In the genomic region with DNA sequence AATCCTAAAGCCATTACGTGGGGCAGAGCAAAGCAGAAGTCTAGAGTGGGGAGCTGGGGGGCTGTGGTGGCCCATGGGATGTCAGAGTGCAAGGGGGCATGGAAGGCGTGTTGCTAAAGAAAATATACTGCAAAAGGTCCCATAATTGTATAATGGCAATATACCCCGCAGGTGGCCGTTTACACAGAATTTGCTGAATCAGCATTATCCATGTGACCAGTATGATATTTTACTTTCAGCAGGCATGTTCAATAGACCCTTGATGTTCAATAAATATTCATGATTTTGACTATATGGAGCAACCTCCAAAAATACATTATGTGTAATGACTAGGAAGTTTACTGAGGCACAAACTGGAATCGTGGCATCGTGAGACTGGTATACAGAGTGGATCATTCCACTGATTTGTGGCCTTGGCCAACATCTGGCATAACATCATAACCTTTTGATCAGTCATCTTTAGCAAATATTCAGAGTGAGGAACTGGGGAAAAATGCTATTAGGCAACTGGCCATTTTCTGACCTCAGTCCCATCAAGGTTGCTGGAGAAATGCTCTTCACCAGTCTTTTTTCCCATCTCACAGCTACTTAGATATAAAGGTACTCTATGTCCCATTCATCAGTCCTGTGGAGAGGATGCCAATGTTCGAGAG, we compare ENCODE assay signal across 23 cellular contexts. TPM values are rescaled to one million over a fixed set of nuclear protein-coding genes. Genes with fewer than 3 reads are reported as not detected.
DNase-seq lines count a peak whose midpoint lies in the region; ATAC-seq, FAIRE-seq and TF ChIP-seq lines count a peak whose summit lies in the region.
"Had no signal": no experiment of that assay in that cellular context is flagged by ENCODE, and none has a peak within 500 bp of the region (broad histone marks: within the 10 kb centered on the region; RNA-seq: fewer than 3 reads in every experiment).

No MANE protein-coding gene starts in this region.

- no peak overlapping the region for H3K14ac ChIP-seq in mesenchymal stem cell (ENCODE audit: low read length in 2 of 2)

- no peak overlapping the region for H2BK5ac ChIP-seq in mesenchymal stem cell (ENCODE audit: low read depth, low read length, poor library complexity, severe bottlenecking)

- H3K4me1 ChIP-seq in mesenchymal stem cell (ENCODE audit: control insufficient read depth, insufficient read depth, low read depth, low read length): peaks cover 3% of the 10 kb centered on the region
- H3K4me1 ChIP-seq in esophagus muscularis mucosa: peaks cover 0 to 18% (median 3%) of the 10 kb centered on the region in 4 donors

- no peak overlapping the region for H3K4me2 ChIP-seq in mesenchymal stem cell (ENCODE audit: low read length, poor library complexity, severe bottlenecking)

- H2AFZ ChIP-seq in mesenchymal stem cell (ENCODE audit: low read depth, low read length): no peak overlapping the region
- H2AFZ ChIP-seq: parathyroid adenoma had no signal

- H2BK120ac ChIP-seq in mesenchymal stem cell (ENCODE audit: low read depth, low read length): no peak overlapping the region

- H3K18ac ChIP-seq in mesenchymal stem cell (ENCODE audit: low read depth in 1 of 2, low read length in 2 of 2): no peak overlapping the region

- intact Hi-C loops in esophagus muscularis mucosa (cut with DNase I): no loop called here

- H3K27ac ChIP-seq in mesenchymal stem cell (ENCODE audit: low read length, poor library complexity, severe bottlenecking) (no peak overlapping the region), esophagus muscularis mucosa (replicated peaks in 1 of 4) (no peak overlapping the region)

- no peak overlapping the region for H3K23ac ChIP-seq in mesenchymal stem cell (ENCODE audit: low read length in 2 of 2)

- H4K91ac ChIP-seq in mesenchymal stem cell (ENCODE audit: low read length): no peak overlapping the region

- no peak for TF ChIP-seq CTCF in AG10803 (conservative IDR thresholded peaks at IDR 0.05; ENCODE audit: low read length)
- no peak for TF ChIP-seq CTCF in esophagus muscularis mucosa (IDR thresholded peaks at IDR 0.05)

- H3K9me3 ChIP-seq in mesenchymal stem cell (ENCODE audit: control insufficient read depth, low read length) (no peaks in the 10 kb centered on the region), esophagus muscularis mucosa (no peaks in the 10 kb centered on the region)
- H3K9me3 ChIP-seq: BE2C had no signal

- TF ChIP-seq POLR2A in esophagus muscularis mucosa (IDR thresholded peaks at IDR 0.05; ENCODE audit: low read depth): no peak

- H2BK15ac ChIP-seq in mesenchymal stem cell (ENCODE audit: low read depth, poor library complexity, severe bottlenecking): no peak overlapping the region

- H3K9ac ChIP-seq in mesenchymal stem cell (ENCODE audit: low read length): peak overlapping the region; percentile 42
- H3K9ac ChIP-seq: parathyroid adenoma had no signal

- H2AK5ac ChIP-seq in mesenchymal stem cell (ENCODE audit: low read length, severe bottlenecking): no peak overlapping the region

- TF ChIP-seq EP300 in esophagus muscularis mucosa (IDR thresholded peaks at IDR 0.05): no peak

- H3K4ac ChIP-seq in mesenchymal stem cell (ENCODE audit: low read depth in 1 of 2, low read length in 2 of 2): no peak overlapping the region

- 93% methylated on average over 7 of the region's 7 CpGs for WGBS in mesenchymal stem cell
- 97% methylated on average over 7 of the region's 7 CpGs for WGBS in esophagus muscularis mucosa

- no peak overlapping the region for H2BK12ac ChIP-seq in mesenchymal stem cell (ENCODE audit: low read length in 2 of 2)

- H3K27me3 ChIP-seq in mesenchymal stem cell (ENCODE audit: control insufficient read depth in 1 of 2, insufficient read depth in 1 of 2, low read length in 2 of 2) (no peaks in the 10 kb centered on the region), esophagus muscularis mucosa (no peaks in the 10 kb centered on the region)
- H3K27me3 ChIP-seq: dorsolateral prefrontal cortex, heart left ventricle, stomach had no signal

- H4K8ac ChIP-seq in mesenchymal stem cell (ENCODE audit: low read length): no peak overlapping the region

- H3K36me3 ChIP-seq in mesenchymal stem cell (ENCODE audit: control insufficient read depth in 1 of 2, insufficient read depth in 2 of 2, low read depth in 1 of 2, low read length in 2 of 2) (peaks cover 0 to 6% of the 10 kb centered on the region in 2 experiments), esophagus muscularis mucosa (peaks cover 0 to 14% (median 0%) of the 10 kb centered on the region in 4 donors)
- H3K36me3 ChIP-seq: BE2C had no signal

- H3K4me3 ChIP-seq in AG10803 (ENCODE audit: low read length) (no peak overlapping the region), mesenchymal stem cell (ENCODE audit: insufficient read depth in 1 of 2, low read depth in 1 of 2, low read length in 2 of 2) (no peak overlapping the region), esophagus muscularis mucosa (no peak overlapping the region)
- H3K4me3 ChIP-seq: dorsolateral prefrontal cortex, heart left ventricle, stomach had no signal

- ATAC-seq in HG02623 (IDR thresholded peaks at IDR 0.05; ENCODE audit: unreplicated experiment): no peak
- ATAC-seq: HCT116, heart left ventricle had no signal

- peak; percentile 93 for DNase-seq in AG10803 (ENCODE audit: low read depth)
- no peak for DNase-seq in HTR-8/SVneo (ENCODE audit: insufficient read length, low spot score)
- peak; percentile 79 for DNase-seq in fibroblast of gingiva (ENCODE audit: low read depth)
- no peak for DNase-seq in mesenchymal stem cell
- DNase-seq in esophagus muscularis mucosa (ENCODE audit: extremely low spot score): no peak
- no peak for DNase-seq in amniotic stem cell (lab: John Stamatoyannopoulos, UW)
- DNase-seq in HPDE6-E6E7 (ENCODE audit: extremely low spot score): no peak
- DNase-seq: activated B cell treated with CpG ODN at 0.5 μM for 24 hours; activated T-cell treated with anti-CD3 and anti-CD28 coated beads, Interleukin-2, amount 50 U/mL, for 48 hours; BE2C; dorsolateral prefrontal cortex; heart left ventricle; immature natural killer cell; KBM-7; mammary epithelial cell; naive B cell; NCI-H2081; stomach had no signal

- peaks cover 1% of the 10 kb centered on the region for H3K79me1 ChIP-seq in mesenchymal stem cell (replicated peaks; ENCODE audit: low read length, poor library complexity, severe bottlenecking)

- peak; percentile 80 for FAIRE-seq in HTR-8/SVneo (lab: Jason Lieb, UNC)
- FAIRE-seq: G401.6, urothelium cell line had no signal

RNA-seq across cellular contexts. Expression of a gene that starts 29.3 kb away (rescaled TPM):
- 14.9 TPM for polyA plus RNA-seq in mesenchymal stem cell (2013, experiment 1 of 2)
- 14.7 TPM for polyA plus RNA-seq in mesenchymal stem cell (2013, experiment 2 of 2)
- 10 to 100 TPM in 2 of 4 donors, 1 to 10 TPM in 2; 9.6 to 12.8 (median 10.5) TPM for total RNA-seq in esophagus muscularis mucosa

Comparison
In these comparisons a context has a peak if more than half of its experiments do, and no peak if none do; other contexts are left out.
1. DNase-seq: peak in AG10803 (single experiment) and fibroblast of gingiva (single experiment); none in HTR-8/SVneo (single experiment), mesenchymal stem cell (single experiment), esophagus muscularis mucosa (single experiment), amniotic stem cell (single experiment) and HPDE6-E6E7 (single experiment).